Comparison of ENCODE assay signal across 8 cellular contexts in genomic region chr9:98795295-98795955, GRCh38. TPM values are rescaled to one million over a fixed set of nuclear protein-coding genes. Genes with fewer than 3 reads are reported as not detected.
DNase-seq lines count a peak whose midpoint lies in the region; ATAC-seq, FAIRE-seq and TF ChIP-seq lines count a peak whose summit lies in the region.

No MANE protein-coding gene starts in this region.

- H3K4me2 ChIP-seq in astrocyte (ENCODE audit: low read length), result peak overlapping the region; percentile 94

- H3K27ac Mint-ChIP-seq in activated T-cell treated with anti-CD3 and anti-CD28 coated beads, Interleukin-2, amount 50 U/mL, for 24 hours, result no peak overlapping the region
- peak overlapping the region; percentile 15 for H3K27ac Mint-ChIP-seq in astrocyte (ENCODE audit: unreplicated experiment)

- no peak for FAIRE-seq in astrocyte (lab: Jason Lieb, UNC)
- FAIRE-seq in GM19239 (lab: Jason Lieb, UNC), result no peak

- H2AFZ ChIP-seq in astrocyte (ENCODE audit: low read depth, low read length), result peak overlapping the region; percentile 56

- H3K4me1 ChIP-seq in astrocyte (ENCODE audit: insufficient read depth, low read length) (peaks cover 10% of the 10 kb centered on the region), right lobe of liver (no peaks in the 10 kb centered on the region), tibial artery (peaks cover 0 to 24% (median 13%) of the 10 kb centered on the region in 4 donors)

- ATAC-seq in right lobe of liver, result no peak
- no peak for ATAC-seq in GM18520 (IDR thresholded peaks at IDR 0.05; ENCODE audit: unreplicated experiment)

- WGBS in right lobe of liver (ENCODE audit: insufficient coverage, low coverage, low lambda C conversion rate, missing lambda C conversion rate), result 69% methylated on average over 7 of the region's 12 CpGs

- TF ChIP-seq CTCF in astrocyte (IDR thresholded peaks at IDR 0.05; ENCODE audit: insufficient read depth, low read depth, low read length) (no peak), right lobe of liver (IDR thresholded peaks at IDR 0.05) (no peak), tibial artery (IDR thresholded peaks at IDR 0.05) (no peak)

- peaks cover 8% of the 10 kb centered on the region for H3K36me3 Mint-ChIP-seq in activated T-cell treated with anti-CD3 and anti-CD28 coated beads, Interleukin-2, amount 50 U/mL, for 24 hours (ENCODE audit: low read depth)
- H3K36me3 Mint-ChIP-seq in astrocyte (ENCODE audit: low read depth, unreplicated experiment), result peaks cover 7% of the 10 kb centered on the region

- intact Hi-C loops in right lobe of liver (cut with DNase I), result no loop called here
- intact Hi-C loops in tibial artery (cut with DNase I; ENCODE audit: low total_unique reads), result no loop called here

- H3K36me3 ChIP-seq in astrocyte (ENCODE audit: insufficient read depth, low read length), result no peaks in the 10 kb centered on the region
- no peaks in the 10 kb centered on the region for H3K36me3 ChIP-seq in right lobe of liver
- no peaks in the 10 kb centered on the region for H3K36me3 ChIP-seq in tibial artery

- H3K79me2 ChIP-seq in astrocyte (ENCODE audit: insufficient read depth, low read length), result peaks cover 15% of the 10 kb centered on the region

- peak overlapping the region; percentile 59 for H3K4me3 ChIP-seq in astrocyte (ENCODE audit: insufficient read depth, low read depth, low read length)
- peak overlapping the region; percentile 55 to 71 (median 59) for H3K4me3 ChIP-seq in right lobe of liver
- peak overlapping the region; percentile 60 to 73 for H3K4me3 ChIP-seq in tibial artery

- peaks cover 15% of the 10 kb centered on the region for H3K9me3 Mint-ChIP-seq in activated T-cell treated with anti-CD3 and anti-CD28 coated beads, Interleukin-2, amount 50 U/mL, for 24 hours
- H3K9me3 Mint-ChIP-seq in astrocyte (ENCODE audit: unreplicated experiment), result peaks cover 9% of the 10 kb centered on the region

- peaks cover 40% of the 10 kb centered on the region for H3K4me1 Mint-ChIP-seq in activated T-cell treated with anti-CD3 and anti-CD28 coated beads, Interleukin-2, amount 50 U/mL, for 24 hours (ENCODE audit: low read depth)
- peaks cover 22% of the 10 kb centered on the region for H3K4me1 Mint-ChIP-seq in astrocyte (ENCODE audit: low read depth, unreplicated experiment)

- peaks cover 4% of the 10 kb centered on the region for H3K9me3 ChIP-seq in astrocyte (ENCODE audit: insufficient read depth, low read depth, low read length)
- no peaks in the 10 kb centered on the region for H3K9me3 ChIP-seq in right lobe of liver
- no peaks in the 10 kb centered on the region for H3K9me3 ChIP-seq in tibial artery

- H4K20me1 ChIP-seq in astrocyte (ENCODE audit: insufficient read depth, low read length), result peaks cover 31% of the 10 kb centered on the region

- no peak for DNase-seq in activated T-cell treated with anti-CD3 and anti-CD28 coated beads, Interleukin-2, amount 50 U/mL, for 24 hours
- DNase-seq in activated T-cell treated with anti-CD3 and anti-CD28 coated beads, Interleukin-2, amount 50 U/mL, for 1 hour, result no peak
- DNase-seq in astrocyte (ENCODE audit: low read depth) (no peak), right lobe of liver (peak in 1 of 3 donors; percentile 30), tibial artery (no peak), GM19239 (ENCODE audit: insufficient read length, low spot score) (no peak), NCI-H146 (lab: John Stamatoyannopoulos, UW) (no peak)

- H3K4me3 Mint-ChIP-seq in activated T-cell treated with anti-CD3 and anti-CD28 coated beads, Interleukin-2, amount 50 U/mL, for 24 hours, result peak overlapping the region; percentile 77
- H3K4me3 Mint-ChIP-seq in astrocyte (ENCODE audit: unreplicated experiment), result peak overlapping the region; percentile 86

- H3K27ac ChIP-seq in astrocyte (ENCODE audit: low read depth, low read length), result no peak overlapping the region
- H3K27ac ChIP-seq in right lobe of liver, result no peak overlapping the region
- peak overlapping the region; percentile 63 to 71 for H3K27ac ChIP-seq in tibial artery

- peak overlapping the region; percentile 59 for H3K9ac ChIP-seq in astrocyte (ENCODE audit: low read length)

- H3K27me3 ChIP-seq in astrocyte (ENCODE audit: insufficient read depth, low read length), result no peaks in the 10 kb centered on the region
- H3K27me3 ChIP-seq in right lobe of liver, result no peaks in the 10 kb centered on the region
- no peaks in the 10 kb centered on the region for H3K27me3 ChIP-seq in tibial artery

- no peak for TF ChIP-seq POLR2A in right lobe of liver (IDR thresholded peaks at IDR 0.05)

- H3K27me3 Mint-ChIP-seq in activated T-cell treated with anti-CD3 and anti-CD28 coated beads, Interleukin-2, amount 50 U/mL, for 24 hours, result no peaks in the 10 kb centered on the region
- peaks cover 3% of the 10 kb centered on the region for H3K27me3 Mint-ChIP-seq in astrocyte (ENCODE audit: low read depth, unreplicated experiment)

RNA-seq across cellular contexts. Expression of gene ANKS6, which starts 0.9 kb away (rescaled TPM):
- total RNA-seq in astrocyte, result 15.6 and 16.7 TPM in 2 replicates
- total RNA-seq in right lobe of liver, result 1 to 10 TPM; 3.7 to 7.9 (median 4.7) TPM

RNA-seq across cellular contexts. Expression of gene GALNT12, which starts 12.0 kb away (rescaled TPM):
- total RNA-seq in astrocyte (1.7 TPM in 2 replicates), right lobe of liver (1 to 10 TPM in 1 of 6 experiments, under 1 TPM in 4, not detected in 1; 0.06 to 1.1 (median 0.30) TPM)

Comparison
In these comparisons a context has a peak if more than half of its experiments do, and no peak if none do; other contexts are left out.
1. H3K27ac ChIP-seq: peak in tibial artery (2 of 2); none in astrocyte (single experiment) and right lobe of liver (0 of 3).
2. Peak in every context shown above with its lines, with median percentiles within 50 percentile points of each other: H3K4me3 ChIP-seq.